In genomic region chr5:73284196-73284795, GRCh38 we compare ENCODE assay signal across 22 cellular contexts.
DNase-seq lines count a peak whose midpoint lies in the region; FAIRE-seq and TF ChIP-seq lines count a peak whose summit lies in the region.
"Had no signal": no experiment of that assay in that cellular context is flagged by ENCODE, and none has a peak within 500 bp of the region (broad histone marks: within the 10 kb centered on the region; RNA-seq: fewer than 3 reads in every experiment).

No MANE protein-coding gene starts in this region.

- intact Hi-C loops in kidney (cut with DNase I) (no loop called here), lower leg skin (cut with DNase I; ENCODE audit: low total_unique reads) (no loop called here)

- no peak for FAIRE-seq in kidney (lab: Jason Lieb, UNC)
- FAIRE-seq: HepG2 had no signal

- TF ChIP-seq CTCF in kidney (IDR thresholded peaks at IDR 0.05; ENCODE audit: borderline replicate concordance, extremely low read depth, insufficient read depth) (no peak), lower leg skin (IDR thresholded peaks at IDR 0.05) (no peak)

- H3K36me3 ChIP-seq in kidney (ENCODE audit: control insufficient read depth in 1 of 2, insufficient read depth in 2 of 2, low read length in 2 of 2) = no peaks in the 10 kb centered on the region

- H3K4me1 ChIP-seq in kidney (ENCODE audit: control insufficient read depth in 1 of 2, insufficient read depth in 1 of 2, low read depth in 1 of 2, low read length in 2 of 2) = peaks cover 20 to 26% of the 10 kb centered on the region in 2 donors

- H3K9ac ChIP-seq in kidney (ENCODE audit: low read length in 2 of 2) = no peak overlapping the region

- TF ChIP-seq POLR2A in lower leg skin (IDR thresholded peaks at IDR 0.05) = no peak

- H3K4me3 ChIP-seq in kidney (ENCODE audit: low read length in 2 of 2) = no peak overlapping the region
- no peak overlapping the region for H3K4me3 ChIP-seq in lower leg skin (ENCODE audit: low read depth, poor library complexity, severe bottlenecking)
- H3K4me3 ChIP-seq: SK-N-MC had no signal

- H3K9me3 ChIP-seq in kidney (ENCODE audit: control insufficient read depth in 1 of 2, low read length in 2 of 2) = no peaks in the 10 kb centered on the region

- DNase-seq in NCI-H146 (lab: John Stamatoyannopoulos, UW) (peak; percentile 9), NCI-H146 treated with DMSO at 0.1 percent for 48 hours (lab: John Stamatoyannopoulos, UW; ENCODE audit: unreplicated experiment) (no peak), DMS 273 (lab: John Stamatoyannopoulos, UW; ENCODE audit: unreplicated experiment) (peak; percentile 89), NCI-H446 treated with DMSO at 0.1 percent for 48 hours (lab: John Stamatoyannopoulos, UW) (peak; percentile 67), kidney (peak; percentile 75), lower leg skin (ENCODE audit: low spot score in 2 of 2) (no peak)
- DNase-seq in activated CD4-positive, alpha-beta T cell treated with anti-CD3 and anti-CD28 coated beads for 4 hours = no peak
- DNase-seq in stimulated activated CD4-positive, alpha-beta T cell treated with anti-CD3 and anti-CD28 coated beads, Interleukin-15, amount 100 ng/mL, for 24 hours = no peak
- DNase-seq: CD4-positive, CD25-positive, alpha-beta regulatory T cell; COR-L47; GDM1; H7; HFFc6; KBM-7; MV-4-11; NCI-H1417 treated with DMSO at 0.1 percent for 48 hours; NCI-H2081; NCI-H226; NCI-H774; SHP77 had no signal

- 58 to 60% methylated on average over 6 of the region's 7 CpGs for WGBS in lower leg skin, 2 donors

- no peak overlapping the region for H3K27ac ChIP-seq in kidney (ENCODE audit: low read depth in 2 of 2, low read length in 2 of 2)
- H3K27ac ChIP-seq: SK-N-MC had no signal

Comparison
In these comparisons a context has a peak if more than half of its experiments do, and no peak if none do; other contexts are left out.
1. DNase-seq: peak in NCI-H146 (single experiment), DMS 273 (single experiment), NCI-H446 treated with DMSO at 0.1 percent for 48 hours (single experiment) and kidney (single experiment); none in NCI-H146 treated with DMSO at 0.1 percent for 48 hours (single experiment), lower leg skin (0 of 2), activated CD4-positive, alpha-beta T cell treated with anti-CD3 and anti-CD28 coated beads for 4 hours (0 of 2) and stimulated activated CD4-positive, alpha-beta T cell treated with anti-CD3 and anti-CD28 coated beads, Interleukin-15, amount 100 ng/mL, for 24 hours (single experiment).